In genomic region chr15:35087759-35088158, GRCh38 we compare ENCODE assay signal across 23 cellular contexts. TPM values are rescaled to one million over a fixed set of nuclear protein-coding genes. Genes with fewer than 3 reads are reported as not detected.
DNase-seq lines count a peak whose midpoint lies in the region; ATAC-seq and TF ChIP-seq lines count a peak whose summit lies in the region.
"Had no signal": no experiment of that assay in that cellular context is flagged by ENCODE, and none has a peak within 500 bp of the region (broad histone marks: within the 10 kb centered on the region; RNA-seq: fewer than 3 reads in every experiment).

No MANE protein-coding gene starts in this region.

- no peak overlapping the region for H3K9ac ChIP-seq in mesenchymal stem cell (ENCODE audit: low read length)

- H3K18ac ChIP-seq in mesenchymal stem cell (ENCODE audit: low read depth in 1 of 2, low read length in 2 of 2) = peak overlapping the region in 1 of 2 experiments; percentile 21

- peaks cover 0 to 2% of the 10 kb centered on the region in 2 experiments for H3K36me3 ChIP-seq in mesenchymal stem cell (ENCODE audit: control insufficient read depth in 1 of 2, insufficient read depth in 2 of 2, low read depth in 1 of 2, low read length in 2 of 2)
- H3K36me3 ChIP-seq in osteoblast (ENCODE audit: insufficient read depth, low read length) = no peaks in the 10 kb centered on the region
- H3K36me3 ChIP-seq: HAP-1 had no signal

- no peak overlapping the region for H3K27ac ChIP-seq in mesenchymal stem cell (ENCODE audit: low read length, poor library complexity, severe bottlenecking)
- H3K27ac ChIP-seq in osteoblast (ENCODE audit: low read depth, low read length) = no peak overlapping the region
- H3K27ac ChIP-seq: A549 had no signal

- no peak overlapping the region for H3K4me2 ChIP-seq in mesenchymal stem cell (ENCODE audit: low read length, poor library complexity, severe bottlenecking)
- H3K4me2 ChIP-seq in osteoblast (ENCODE audit: insufficient read depth, low read length) = no peak overlapping the region
- H3K4me2 ChIP-seq: A549 had no signal

- no peak overlapping the region for H3K23ac ChIP-seq in mesenchymal stem cell (ENCODE audit: low read length in 2 of 2)

- H3K4me1 ChIP-seq in mesenchymal stem cell (ENCODE audit: control insufficient read depth, insufficient read depth, low read depth, low read length) = no peaks in the 10 kb centered on the region
- no peaks in the 10 kb centered on the region for H3K4me1 ChIP-seq in osteoblast (ENCODE audit: insufficient read depth, low read length)
- H3K4me1 ChIP-seq: A549, HAP-1 had no signal

- H3K4me3 ChIP-seq in mesenchymal stem cell (ENCODE audit: insufficient read depth in 1 of 2, low read depth in 1 of 2, low read length in 2 of 2) (no peak overlapping the region), osteoblast (ENCODE audit: insufficient read depth, low read length) (no peak overlapping the region)
- H3K4me3 ChIP-seq: A549, HAP-1 had no signal

- H3K9me3 ChIP-seq in mesenchymal stem cell (ENCODE audit: control insufficient read depth, low read length) (no peaks in the 10 kb centered on the region), osteoblast (ENCODE audit: low read depth, low read length) (no peaks in the 10 kb centered on the region)
- H3K9me3 ChIP-seq: A549, HAP-1 had no signal

- peak; percentile 53 for DNase-seq in amniotic epithelial cell (ENCODE audit: low read depth)
- DNase-seq in mesenchymal stem cell = no peak
- DNase-seq in osteoblast (ENCODE audit: insufficient read length, low spot score, missing footprints) = peak; percentile 64
- no peak for DNase-seq in left colon
- DNase-seq: 8988T; ACHN; AML-193; C1 segment of cervical spinal cord; Calu3; CD4-positive, alpha-beta memory T cell; COR-L47; DMS53; DMS79 treated with DMSO at 0.1 percent for 48 hours; GF-D8; GOT3; HFFc6 had no signal

- H3K14ac ChIP-seq in mesenchymal stem cell (ENCODE audit: low read length in 2 of 2) = no peak overlapping the region

- H4K8ac ChIP-seq in mesenchymal stem cell (ENCODE audit: low read length) = peak overlapping the region; percentile 54

- H2AK5ac ChIP-seq in mesenchymal stem cell (ENCODE audit: low read length, severe bottlenecking) = no peak overlapping the region

- ATAC-seq in left colon = no peak
- no peak for ATAC-seq in GM18498 (IDR thresholded peaks at IDR 0.05; ENCODE audit: unreplicated experiment)
- no peak for ATAC-seq in HG03354 (IDR thresholded peaks at IDR 0.05; ENCODE audit: poor library complexity, severe bottlenecking, unreplicated experiment)
- ATAC-seq: A549 had no signal

- H2AFZ ChIP-seq in mesenchymal stem cell (ENCODE audit: low read depth, low read length) (no peak overlapping the region), osteoblast (ENCODE audit: low read length) (no peak overlapping the region)

- H4K20me1 ChIP-seq in osteoblast (ENCODE audit: insufficient read depth, low read length) = no peaks in the 10 kb centered on the region

- no peaks in the 10 kb centered on the region for H3K79me2 ChIP-seq in osteoblast (ENCODE audit: insufficient read depth, low read length)

- no peak overlapping the region for H4K91ac ChIP-seq in mesenchymal stem cell (ENCODE audit: low read length)

- H2BK15ac ChIP-seq in mesenchymal stem cell (ENCODE audit: low read depth, poor library complexity, severe bottlenecking) = no peak overlapping the region

- H3K27me3 ChIP-seq in mesenchymal stem cell (ENCODE audit: control insufficient read depth in 1 of 2, insufficient read depth in 1 of 2, low read length in 2 of 2) (no peaks in the 10 kb centered on the region), osteoblast (ENCODE audit: insufficient read depth, low read length) (no peaks in the 10 kb centered on the region)

- intact Hi-C loops in left colon (cut with DNase I, micrococcal nuclease) = no loop called here

- no peak overlapping the region for H2BK5ac ChIP-seq in mesenchymal stem cell (ENCODE audit: low read depth, low read length, poor library complexity, severe bottlenecking)

- H3K4ac ChIP-seq in mesenchymal stem cell (ENCODE audit: low read depth in 1 of 2, low read length in 2 of 2) = no peak overlapping the region

- 85% methylated on average over 3 of the region's 3 CpGs for WGBS in mesenchymal stem cell

- no peak overlapping the region for H2BK120ac ChIP-seq in mesenchymal stem cell (ENCODE audit: low read depth, low read length)

- no peaks in the 10 kb centered on the region for H3K79me1 ChIP-seq in mesenchymal stem cell (replicated peaks; ENCODE audit: low read length, poor library complexity, severe bottlenecking)

- no peak overlapping the region for H2BK12ac ChIP-seq in mesenchymal stem cell (ENCODE audit: low read length in 2 of 2)

- TF ChIP-seq CTCF in osteoblast (IDR thresholded peaks at IDR 0.05; ENCODE audit: extremely low read depth, low read depth, low read length) = no peak

RNA-seq across cellular contexts. Expression of gene NANOGP8, which starts 2.7 kb away (rescaled TPM):
- not detected for polyA plus RNA-seq in mesenchymal stem cell (2013, experiment 1 of 2)
- polyA plus RNA-seq in mesenchymal stem cell (2013, experiment 2 of 2) = not detected
- total RNA-seq in osteoblast (under 0.01 and 1.2 TPM in 2 replicates), left colon (under 1 TPM in 1 of 2 donors, not detected in 1; 0.34 TPM)
- total RNA-seq: Calu3; CD4-positive, alpha-beta memory T cell; Daoy; G401; HFFc6 had no signal
- polyA plus RNA-seq: A549; BJ; CD4-positive, alpha-beta memory T cell had no signal

Comparison
In these comparisons a context has a peak if more than half of its experiments do, and no peak if none do; other contexts are left out.
1. DNase-seq: peak in amniotic epithelial cell (single experiment) and osteoblast (single experiment); none in mesenchymal stem cell (single experiment) and left colon (0 of 2).